ENCODE assay signal across 3 cellular contexts in genomic region chr16:8703693-8704092, GRCh38.
A peak's percentile ranks its signal among the peaks of the same experiment; 100 is the strongest.
TF ChIP-seq lines count a peak whose summit lies in the region.

No MANE protein-coding gene starts in this region.

TF ChIP-seq in GM12878, 131 proteins besides CTCF, POLR2A, EP300 and RAD21:
- peak; percentile 55 for TF ChIP-seq ZBTB40 (IDR thresholded peaks at IDR 0.05; ENCODE audit: borderline replicate concordance)
- TF ChIP-seq IRF3 (IDR thresholded peaks at IDR 0.05): no peak
- TF ChIP-seq RELA (IDR thresholded peaks at IDR 0.05; ENCODE audit: borderline replicate concordance, partially characterized antibody): no peak
TF ChIP-seq in GM12878: peak in this region for 1.

TF ChIP-seq in H1, 55 proteins besides CTCF, POLR2A, EP300 and RAD21:
- TF ChIP-seq SP2 (IDR thresholded peaks at IDR 0.05; ENCODE audit: low read length) (no peak), CTBP2 (IDR thresholded peaks at IDR 0.05; ENCODE audit: borderline replicate concordance, insufficient read depth, insufficient read length, low read length) (no peak), KDM1A (IDR thresholded peaks at IDR 0.05; ENCODE audit: borderline replicate concordance, low read length) (no peak), RFX5 (IDR thresholded peaks at IDR 0.05; ENCODE audit: borderline replicate concordance, low read depth, low read length) (no peak), CBX5 (IDR thresholded peaks at IDR 0.05; ENCODE audit: low read depth, low read length) (no peak), GTF2F1 (IDR thresholded peaks at IDR 0.05; ENCODE audit: borderline replicate concordance, low read depth, low read length) (no peak), POLR2AphosphoS5 (IDR thresholded peaks at IDR 0.05; ENCODE audit: low read depth, low read length) (no peak), TBP (IDR thresholded peaks at IDR 0.05; ENCODE audit: low read depth, low read length) (no peak), SRF (IDR thresholded peaks at IDR 0.05; ENCODE audit: low read depth, low read length) (no peak), USF2 (IDR thresholded peaks at IDR 0.05; ENCODE audit: low read length) (no peak), RNF2 (IDR thresholded peaks at IDR 0.05; ENCODE audit: borderline replicate concordance, low read depth, low read length, missing control alignments, poor library complexity, severe bottlenecking) (no peak), MAX (IDR thresholded peaks at IDR 0.05) (no peak), ATF2 (IDR thresholded peaks at IDR 0.05; ENCODE audit: low read length) (no peak), CREB1 (IDR thresholded peaks at IDR 0.05) (no peak)
TF ChIP-seq in H1: peak in this region for 0.

TF ChIP-seq in liver, 16 proteins besides CTCF, POLR2A, EP300 and RAD21:
- no peak for TF ChIP-seq ATF3 (IDR thresholded peaks at IDR 0.05)
TF ChIP-seq in liver: peak in this region for 0.
